34 cellular contexts compared by ENCODE assay signal in genomic region chr11:14007566-14007965, GRCh38.
"Had no signal": no experiment of that assay in that cellular context is flagged by ENCODE, and none has a peak within 500 bp of the region (broad histone marks: within the 10 kb centered on the region; RNA-seq: fewer than 3 reads in every experiment).

No MANE protein-coding gene starts in this region.

- FAIRE-seq: astrocyte, bronchial epithelial cell had no signal

- DNase-seq: activated effector memory CD4-positive, alpha-beta T cell treated with anti-CD3 and anti-CD28 coated beads, Interleukin-2, amount 50 U/mL, for 16 hours; activated effector memory CD4-positive, alpha-beta T cell treated with Interleukin-2 at 50 U/mL for 16 hours; activated gamma-delta T cell; activated gamma-delta T cell treated with Interleukin-2 at 50 U/mL for 16 hours; activated naive CD4-positive, alpha-beta T cell; activated naive CD4-positive, alpha-beta T cell treated with anti-CD3 and anti-CD28 coated beads for 36 hours; activated naive CD4-positive, alpha-beta T cell treated with anti-CD3 and anti-CD28 coated beads, Interleukin-2, amount 10 ng/mL, durations not matched to agents 7 days and 5 days; activated naive CD4-positive, alpha-beta T cell treated with anti-CD3 and anti-CD28 coated beads, Interleukin-2, amount 50 U/mL, for 16 hours; activated naive CD4-positive, alpha-beta T cell treated with Interleukin-2 at 50 U/mL for 16 hours; activated naive CD8-positive, alpha-beta T cell treated with anti-CD3 and anti-CD28 coated beads for 36 hours; activated naive CD8-positive, alpha-beta T cell treated with anti-CD3 and anti-CD28 coated beads, Interleukin-2, amount 10 ng/mL, durations not matched to agents 7 days and 5 days; activated naive CD8-positive, alpha-beta T cell treated with anti-CD3 and anti-CD28 coated beads, Interleukin-2, amount 50 U/mL, for 24 hours; activated T-cell treated with anti-CD3 and anti-CD28 coated beads, Interleukin-2, amount 50 U/mL, for 1 hour; activated T-cell treated with anti-CD3 and anti-CD28 coated beads, Interleukin-2, amount 50 U/mL, for 24 hours; activated T-cell treated with anti-CD3 and anti-CD28 coated beads, Interleukin-2, amount 50 U/mL, for 4 hours; activated T-cell treated with anti-CD3 and anti-CD28 coated beads, Interleukin-2, amount 50 U/mL, for 48 hours; activated T-cell treated with anti-CD3 and anti-CD28 coated beads, Interleukin-2, amount 50 U/mL, for 72 hours; adrenal gland; amniotic stem cell; amygdala; anterior cingulate cortex; aorta; body of pancreas; brain microvascular endothelial cell; caudate nucleus; central memory CD4-positive, alpha-beta T cell; cerebellar nuclear complex had no signal

- H3K4me3 ChIP-seq: adrenal gland, ascending aorta, body of pancreas, breast epithelium, cardiac muscle cell had no signal

- H3K36me3 ChIP-seq: adrenal gland, ascending aorta, brain microvascular endothelial cell, breast epithelium, cardiac muscle cell had no signal

- ATAC-seq: activated naive CD4-positive, alpha-beta T cell treated with anti-CD3 and anti-CD28 coated beads, Interleukin-2, amount 50 U/mL, for 72 hours; activated naive CD8-positive, alpha-beta T cell treated with anti-CD3 and anti-CD28 coated beads, Interleukin-2, amount 50 U/mL, for 24 hours; activated T-cell treated with anti-CD3 and anti-CD28 coated beads, Interleukin-2, amount 50 U/mL, for 4 hours; activated T-cell treated with anti-CD3 and anti-CD28 coated beads, Interleukin-2, amount 50 U/mL, for 72 hours; activated T-helper 17 cell treated with anti-CD3 and anti-CD28 coated beads, Interleukin-2, amount 50 U/mL, for 72 hours; body of pancreas had no signal

- H3K9me3 ChIP-seq: adrenal gland, ascending aorta, breast epithelium had no signal

- H3K27ac ChIP-seq: adrenal gland, ascending aorta, body of pancreas, brain microvascular endothelial cell, breast epithelium, cardiac muscle cell had no signal

- H3K27me3 ChIP-seq: adrenal gland, ascending aorta, body of pancreas, brain microvascular endothelial cell, breast epithelium, cardiac muscle cell had no signal

- H3K4me1 ChIP-seq: adrenal gland, ascending aorta, body of pancreas, breast epithelium had no signal
